In genomic region chr1:150650193-150650592, GRCh38 we compare ENCODE assay signal across 1 cellular context.
TF ChIP-seq lines count a peak whose summit lies in the region.

No MANE protein-coding gene starts in this region.

TF ChIP-seq in SK-N-SH, 30 proteins besides CTCF, POLR2A, EP300 and RAD21 (continued from another document):
- TF ChIP-seq, protein P1, sequence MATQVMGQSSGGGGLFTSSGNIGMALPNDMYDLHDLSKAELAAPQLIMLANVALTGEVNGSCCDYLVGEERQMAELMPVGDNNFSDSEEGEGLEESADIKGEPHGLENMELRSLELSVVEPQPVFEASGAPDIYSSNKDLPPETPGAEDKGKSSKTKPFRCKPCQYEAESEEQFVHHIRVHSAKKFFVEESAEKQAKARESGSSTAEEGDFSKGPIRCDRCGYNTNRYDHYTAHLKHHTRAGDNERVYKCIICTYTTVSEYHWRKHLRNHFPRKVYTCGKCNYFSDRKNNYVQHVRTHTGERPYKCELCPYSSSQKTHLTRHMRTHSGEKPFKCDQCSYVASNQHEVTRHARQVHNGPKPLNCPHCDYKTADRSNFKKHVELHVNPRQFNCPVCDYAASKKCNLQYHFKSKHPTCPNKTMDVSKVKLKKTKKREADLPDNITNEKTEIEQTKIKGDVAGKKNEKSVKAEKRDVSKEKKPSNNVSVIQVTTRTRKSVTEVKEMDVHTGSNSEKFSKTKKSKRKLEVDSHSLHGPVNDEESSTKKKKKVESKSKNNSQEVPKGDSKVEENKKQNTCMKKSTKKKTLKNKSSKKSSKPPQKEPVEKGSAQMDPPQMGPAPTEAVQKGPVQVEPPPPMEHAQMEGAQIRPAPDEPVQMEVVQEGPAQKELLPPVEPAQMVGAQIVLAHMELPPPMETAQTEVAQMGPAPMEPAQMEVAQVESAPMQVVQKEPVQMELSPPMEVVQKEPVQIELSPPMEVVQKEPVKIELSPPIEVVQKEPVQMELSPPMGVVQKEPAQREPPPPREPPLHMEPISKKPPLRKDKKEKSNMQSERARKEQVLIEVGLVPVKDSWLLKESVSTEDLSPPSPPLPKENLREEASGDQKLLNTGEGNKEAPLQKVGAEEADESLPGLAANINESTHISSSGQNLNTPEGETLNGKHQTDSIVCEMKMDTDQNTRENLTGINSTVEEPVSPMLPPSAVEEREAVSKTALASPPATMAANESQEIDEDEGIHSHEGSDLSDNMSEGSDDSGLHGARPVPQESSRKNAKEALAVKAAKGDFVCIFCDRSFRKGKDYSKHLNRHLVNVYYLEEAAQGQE (IDR thresholded peaks at IDR 0.05; ENCODE audit: low read depth, low read length) = no peak
